Comparison of ENCODE assay signal across 1 cellular context in the genomic region with DNA sequence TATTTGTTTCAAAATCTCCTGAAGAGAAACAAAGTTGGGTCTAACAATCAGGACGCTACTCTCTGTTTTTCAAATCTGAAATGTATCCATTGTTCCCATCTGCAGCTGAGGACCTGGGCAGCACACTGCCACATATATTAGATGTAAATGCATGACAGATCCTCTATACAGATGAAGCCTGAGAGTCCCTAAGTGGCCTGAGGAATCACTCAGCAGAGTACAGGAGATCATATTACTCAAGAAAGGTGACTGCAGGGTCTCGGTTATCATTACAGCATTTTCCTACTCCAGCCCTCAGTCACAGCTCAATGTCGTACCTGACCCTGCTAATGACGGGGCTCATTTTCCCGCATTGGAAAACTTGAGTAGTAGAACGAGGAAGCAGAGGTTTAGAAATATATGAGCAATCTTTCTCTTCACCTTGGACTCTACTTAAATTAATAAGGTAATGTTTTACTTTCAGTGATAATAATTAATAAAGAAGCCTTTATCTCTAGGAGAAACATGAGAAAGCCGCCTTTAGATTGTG.
TF ChIP-seq lines count a peak whose summit lies in the region.

No MANE protein-coding gene starts in this region.

TF ChIP-seq in IMR-90, 13 proteins besides CTCF, POLR2A, EP300 and RAD21:
- TF ChIP-seq MAFK (IDR thresholded peaks at IDR 0.05; ENCODE audit: low read depth, low read length) (no peak), RCOR1 (IDR thresholded peaks at IDR 0.05; ENCODE audit: insufficient replicate concordance, low read length) (no peak), MAZ (IDR thresholded peaks at IDR 0.05; ENCODE audit: borderline replicate concordance, low read depth, low read length) (no peak), CHD1 (IDR thresholded peaks at IDR 0.05; ENCODE audit: low read depth, low read length) (no peak), RFX5 (IDR thresholded peaks at IDR 0.05; ENCODE audit: low read depth, low read length) (no peak), SMC3 (IDR thresholded peaks at IDR 0.05; ENCODE audit: low read depth, low read length) (no peak), MXI1 (IDR thresholded peaks at IDR 0.05; ENCODE audit: borderline replicate concordance, low read depth, low read length) (no peak), FOS (IDR thresholded peaks at IDR 0.05; ENCODE audit: low read depth, low read length) (no peak)
- TF ChIP-seq, protein P1, sequence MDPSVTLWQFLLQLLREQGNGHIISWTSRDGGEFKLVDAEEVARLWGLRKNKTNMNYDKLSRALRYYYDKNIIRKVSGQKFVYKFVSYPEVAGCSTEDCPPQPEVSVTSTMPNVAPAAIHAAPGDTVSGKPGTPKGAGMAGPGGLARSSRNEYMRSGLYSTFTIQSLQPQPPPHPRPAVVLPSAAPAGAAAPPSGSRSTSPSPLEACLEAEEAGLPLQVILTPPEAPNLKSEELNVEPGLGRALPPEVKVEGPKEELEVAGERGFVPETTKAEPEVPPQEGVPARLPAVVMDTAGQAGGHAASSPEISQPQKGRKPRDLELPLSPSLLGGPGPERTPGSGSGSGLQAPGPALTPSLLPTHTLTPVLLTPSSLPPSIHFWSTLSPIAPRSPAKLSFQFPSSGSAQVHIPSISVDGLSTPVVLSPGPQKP (IDR thresholded peaks at IDR 0.05; ENCODE audit: borderline replicate concordance, low read depth, low read length), result no peak
